In genomic region chr6:170271771-170272314, GRCh38 we compare ENCODE assay signal across 8 cellular contexts. TPM values are rescaled to one million over a fixed set of nuclear protein-coding genes. Genes with fewer than 3 reads are reported as not detected.
DNase-seq lines count a peak whose midpoint lies in the region; ATAC-seq and TF ChIP-seq lines count a peak whose summit lies in the region.

No MANE protein-coding gene starts in this region.

- H3K79me2 ChIP-seq in mammary epithelial cell (ENCODE audit: insufficient read depth, low read length): no peaks in the 10 kb centered on the region

- H3K4me1 ChIP-seq in left ventricle myocardium inferior: peaks cover 27% of the 10 kb centered on the region
- H3K4me1 ChIP-seq in mammary epithelial cell (ENCODE audit: insufficient read depth, low read length): no peaks in the 10 kb centered on the region

- H4K20me1 ChIP-seq in mammary epithelial cell (ENCODE audit: insufficient read depth, low read length): no peaks in the 10 kb centered on the region

- H3K27me3 Mint-ChIP-seq in activated CD4-positive, alpha-beta T cell treated with anti-CD3 and anti-CD28 coated beads, Interleukin-2, amount 10 ng/mL, durations not matched to agents 7 days and 5 days: peaks cover 28% of the 10 kb centered on the region
- H3K27me3 Mint-ChIP-seq in stimulated activated naive B cell treated with anti-CD40 and anti-IgM and Interleukin-4, amounts not matched to agents 10 μg/mL and 1 μg/mL and 100 μg/mL, for 72 hours: peaks cover 0 to 6% of the 10 kb centered on the region in 2 donors
- H3K27me3 Mint-ChIP-seq in endothelial cell (ENCODE audit: unreplicated experiment): peaks cover 12% of the 10 kb centered on the region

- DNase-seq in activated CD4-positive, alpha-beta T cell treated with anti-CD3 and anti-CD28 coated beads, Interleukin-2, amount 10 ng/mL, durations not matched to agents 7 days and 5 days: peak; percentile 85
- DNase-seq in left ventricle myocardium inferior: no peak
- peak; percentile 85 for DNase-seq in stimulated activated naive B cell treated with anti-CD40 and anti-IgM and Interleukin-4, amounts not matched to agents 10 μg/mL and 1 μg/mL and 100 μg/mL, for 72 hours
- DNase-seq in endothelial cell (ENCODE audit: low spot score): no peak
- no peak for DNase-seq in mesenteric fat pad (ENCODE audit: low spot score)
- DNase-seq in mammary epithelial cell: no peak

- intact Hi-C loops in left ventricle myocardium inferior (cut with micrococcal nuclease): no loop called here
- intact Hi-C loops in mammary epithelial cell (cut with micrococcal nuclease): no loop called here

- peak overlapping the region; percentile 74 for H3K4me3 Mint-ChIP-seq in activated CD4-positive, alpha-beta T cell treated with anti-CD3 and anti-CD28 coated beads, Interleukin-2, amount 10 ng/mL, durations not matched to agents 7 days and 5 days
- H3K4me3 Mint-ChIP-seq in stimulated activated naive B cell treated with anti-CD40 and anti-IgM and Interleukin-4, amounts not matched to agents 10 μg/mL and 1 μg/mL and 100 μg/mL, for 72 hours: peak overlapping the region; percentile 84 to 93
- no peak overlapping the region for H3K4me3 Mint-ChIP-seq in endothelial cell (ENCODE audit: unreplicated experiment)

- no peak overlapping the region for H3K4me2 ChIP-seq in mammary epithelial cell (ENCODE audit: insufficient read depth, low read depth, low read length)

- 95% methylated on average over 27 of the region's 32 CpGs for WGBS in mammary epithelial cell (ENCODE audit: low coverage, missing lambda C conversion rate)

- H3K27me3 ChIP-seq in left ventricle myocardium inferior (ENCODE audit: low read depth) (no peaks in the 10 kb centered on the region), mammary epithelial cell (ENCODE audit: insufficient read depth, low read length) (no peaks in the 10 kb centered on the region)

- dilution Hi-C loops in mammary epithelial cell (cut with HindIII; ENCODE audit: low sequenced_read_pairs): no loop called here

- POLR2A ChIA-PET in activated CD4-positive, alpha-beta T cell treated with anti-CD3 and anti-CD28 coated beads, Interleukin-2, amount 10 ng/mL, durations not matched to agents 7 days and 5 days (lab: Charles Lee): no interaction called here

- ATAC-seq in GM19035 (IDR thresholded peaks at IDR 0.05; ENCODE audit: unreplicated experiment) (peak; percentile 97), HG03108 (IDR thresholded peaks at IDR 0.05; ENCODE audit: unreplicated experiment) (peak; percentile 97)
- ATAC-seq in stimulated activated naive B cell treated with anti-CD40 and anti-IgM and Interleukin-4, amounts not matched to agents 10 μg/mL and 1 μg/mL and 100 μg/mL, for 72 hours (replicated peaks): peak; percentile 94 to 96

- TF ChIP-seq CTCF in left ventricle myocardium inferior (IDR thresholded peaks at IDR 0.05; ENCODE audit: borderline replicate concordance): no peak
- TF ChIP-seq CTCF in endothelial cell (IDR thresholded peaks at IDR 0.05; ENCODE audit: unreplicated experiment): no peak
- no peak for TF ChIP-seq CTCF in mammary epithelial cell (conservative IDR thresholded peaks at IDR 0.05 in 1 of 2, IDR thresholded peaks at IDR 0.05 in 1 of 2; ENCODE audit: extremely low read depth in 1 of 2, insufficient read depth in 1 of 2, low read depth in 1 of 2, low read length in 2 of 2)

- no TSS peak for BruUV-seq in mammary epithelial cell (replicated peaks; lab: Mats Ljungman, UMichigan)

- peaks cover 4% of the 10 kb centered on the region for H3K36me3 Mint-ChIP-seq in activated CD4-positive, alpha-beta T cell treated with anti-CD3 and anti-CD28 coated beads, Interleukin-2, amount 10 ng/mL, durations not matched to agents 7 days and 5 days (ENCODE audit: low read depth)
- H3K36me3 Mint-ChIP-seq in stimulated activated naive B cell treated with anti-CD40 and anti-IgM and Interleukin-4, amounts not matched to agents 10 μg/mL and 1 μg/mL and 100 μg/mL, for 72 hours: peaks cover 0 to 6% of the 10 kb centered on the region in 2 donors
- no peaks in the 10 kb centered on the region for H3K36me3 Mint-ChIP-seq in endothelial cell (ENCODE audit: low read depth, unreplicated experiment)

- CTCF ChIA-PET in activated CD4-positive, alpha-beta T cell treated with anti-CD3 and anti-CD28 coated beads, Interleukin-2, amount 10 ng/mL, durations not matched to agents 7 days and 5 days (lab: Charles Lee): interaction anchor here (0.9 to 1.4 kb wide), 3 partner anchors 10 to 28 kb away, joined by 3 to 5 read pairs (median 3); no protein-coding TSS in a partner anchor
- CTCF ChIA-PET in mammary epithelial cell (lab: Charles Lee; ENCODE audit: low non-redundant PET): no interaction called here

- H3K4me1 Mint-ChIP-seq in activated CD4-positive, alpha-beta T cell treated with anti-CD3 and anti-CD28 coated beads, Interleukin-2, amount 10 ng/mL, durations not matched to agents 7 days and 5 days: peaks cover 23% of the 10 kb centered on the region
- H3K4me1 Mint-ChIP-seq in stimulated activated naive B cell treated with anti-CD40 and anti-IgM and Interleukin-4, amounts not matched to agents 10 μg/mL and 1 μg/mL and 100 μg/mL, for 72 hours: peaks cover 17 to 22% of the 10 kb centered on the region in 2 donors
- peaks cover 22% of the 10 kb centered on the region for H3K4me1 Mint-ChIP-seq in endothelial cell (ENCODE audit: unreplicated experiment)

- H3K9me3 ChIP-seq in left ventricle myocardium inferior (replicated peaks) (no peaks in the 10 kb centered on the region), mammary epithelial cell (replicated peaks; ENCODE audit: insufficient read depth, low read length) (no peaks in the 10 kb centered on the region)

- in situ Hi-C loops in mammary epithelial cell (cut with MboI; ENCODE audit: low sequenced_read_pairs in 2 of 2): no loop called here

- H2AFZ ChIP-seq in mammary epithelial cell (ENCODE audit: low read depth, low read length): no peak overlapping the region

- H3K4me3 ChIP-seq in left ventricle myocardium inferior: peak overlapping the region; percentile 27
- no peak overlapping the region for H3K4me3 ChIP-seq in mammary epithelial cell (replicated peaks in 1 of 3; ENCODE audit: insufficient read depth in 1 of 3, low read depth in 2 of 3, low read length in 3 of 3)

- peak overlapping the region; percentile 92 for H3K27ac Mint-ChIP-seq in activated CD4-positive, alpha-beta T cell treated with anti-CD3 and anti-CD28 coated beads, Interleukin-2, amount 10 ng/mL, durations not matched to agents 7 days and 5 days
- peak overlapping the region; percentile 93 for H3K27ac Mint-ChIP-seq in stimulated activated naive B cell treated with anti-CD40 and anti-IgM and Interleukin-4, amounts not matched to agents 10 μg/mL and 1 μg/mL and 100 μg/mL, for 72 hours
- H3K27ac Mint-ChIP-seq in endothelial cell (ENCODE audit: unreplicated experiment): no peak overlapping the region

- H3K9me3 Mint-ChIP-seq in activated CD4-positive, alpha-beta T cell treated with anti-CD3 and anti-CD28 coated beads, Interleukin-2, amount 10 ng/mL, durations not matched to agents 7 days and 5 days: no peaks in the 10 kb centered on the region
- H3K9me3 Mint-ChIP-seq in stimulated activated naive B cell treated with anti-CD40 and anti-IgM and Interleukin-4, amounts not matched to agents 10 μg/mL and 1 μg/mL and 100 μg/mL, for 72 hours: peaks cover 0 to 3% of the 10 kb centered on the region in 2 donors
- no peaks in the 10 kb centered on the region for H3K9me3 Mint-ChIP-seq in endothelial cell (ENCODE audit: unreplicated experiment)

- H3K27ac ChIP-seq in left ventricle myocardium inferior (replicated peaks) (no peak overlapping the region), mammary epithelial cell (ENCODE audit: insufficient read depth, low read depth, low read length) (no peak overlapping the region)

- H3K36me3 ChIP-seq in left ventricle myocardium inferior (no peaks in the 10 kb centered on the region), mammary epithelial cell (ENCODE audit: insufficient read depth, low read length) (no peaks in the 10 kb centered on the region)

- H3K9ac ChIP-seq in mammary epithelial cell (ENCODE audit: insufficient read depth, low read length): no peak overlapping the region

RNA-seq across cellular contexts. Expression of gene DLL1, which starts 19.0 kb away (rescaled TPM):
- under 1 TPM; 0.55 to 0.58 TPM for total RNA-seq in activated CD4-positive, alpha-beta T cell treated with anti-CD3 and anti-CD28 coated beads, Interleukin-2, amount 10 ng/mL, durations not matched to agents 7 days and 5 days
- total RNA-seq in left ventricle myocardium inferior (11.7 TPM), endothelial cell (ENCODE audit: unreplicated experiment) (59.5 TPM), mesenteric fat pad (23.8 TPM), mammary epithelial cell (10 to 100 TPM; 27.5 to 45.8 TPM)
- 10.9 TPM for polyA plus RNA-seq in mammary epithelial cell
- 8.7 TPM for polyA minus RNA-seq in mammary epithelial cell

RNA-seq across cellular contexts. Expression of gene FAM120B, which starts 34.7 kb away (rescaled TPM):
- 10 to 100 TPM; 29.8 to 33.0 TPM for total RNA-seq in activated CD4-positive, alpha-beta T cell treated with anti-CD3 and anti-CD28 coated beads, Interleukin-2, amount 10 ng/mL, durations not matched to agents 7 days and 5 days
- total RNA-seq in left ventricle myocardium inferior (20.1 TPM), endothelial cell (ENCODE audit: unreplicated experiment) (48.3 TPM), mesenteric fat pad (27.8 TPM), mammary epithelial cell (10 to 100 TPM; 27.3 to 29.7 TPM)
- polyA plus RNA-seq in mammary epithelial cell: 11.3 TPM
- 45.2 TPM for polyA minus RNA-seq in mammary epithelial cell

Comparison
In these comparisons a context has a peak if more than half of its experiments do, and no peak if none do; other contexts are left out.
1. DNase-seq: peak in activated CD4-positive, alpha-beta T cell treated with anti-CD3 and anti-CD28 coated beads, Interleukin-2, amount 10 ng/mL, durations not matched to agents 7 days and 5 days (single experiment) and stimulated activated naive B cell treated with anti-CD40 and anti-IgM and Interleukin-4, amounts not matched to agents 10 μg/mL and 1 μg/mL and 100 μg/mL, for 72 hours (single experiment); none in left ventricle myocardium inferior (single experiment), endothelial cell (single experiment), mesenteric fat pad (single experiment) and mammary epithelial cell (single experiment).
2. Peak in every context shown above with its lines, with median percentiles within 50 percentile points of each other: ATAC-seq.